1 cellular context compared by ENCODE assay signal in the genomic region with DNA sequence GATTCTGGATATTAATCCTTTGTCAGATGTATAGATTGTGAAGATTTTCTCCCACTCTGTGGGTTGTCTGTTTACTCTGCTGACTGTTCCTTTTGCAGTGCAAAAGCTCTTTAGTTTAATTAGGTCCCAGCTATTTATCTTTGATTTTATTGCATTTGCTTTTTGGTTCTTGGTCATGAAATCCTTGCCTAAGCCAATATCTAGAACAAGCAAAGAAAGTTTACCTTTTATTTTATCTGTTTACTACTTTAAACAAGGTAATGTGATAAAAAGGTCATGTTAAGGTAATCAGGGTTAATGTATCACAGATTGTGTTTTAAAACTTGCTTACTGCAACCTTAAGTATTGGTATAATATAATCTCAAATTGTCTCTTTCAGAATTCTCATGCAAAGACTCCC. TPM values are rescaled to one million over a fixed set of nuclear protein-coding genes. Genes with fewer than 3 reads are reported as not detected.
"Had no signal": no experiment of that assay in that cellular context is flagged by ENCODE, and none has a peak within 500 bp of the region (broad histone marks: within the 10 kb centered on the region; RNA-seq: fewer than 3 reads in every experiment).

No MANE protein-coding gene starts in this region.

RNA-seq across cellular contexts. Expression of a gene that starts 0.7 kb away (rescaled TPM):
- total RNA-seq: SJSA1 had no signal
